9 cellular contexts compared by ENCODE assay signal in genomic region chr18:79819951-79820351, GRCh38. TPM values are rescaled to one million over a fixed set of nuclear protein-coding genes. Genes with fewer than 3 reads are reported as not detected.
DNase-seq lines count a peak whose midpoint lies in the region; ATAC-seq lines count a peak whose summit lies in the region.
"Had no signal": no experiment of that assay in that cellular context is flagged by ENCODE, and none has a peak within 500 bp of the region (broad histone marks: within the 10 kb centered on the region; RNA-seq: fewer than 3 reads in every experiment).

No MANE protein-coding gene starts in this region.

- H3K36me3 Mint-ChIP-seq in activated T-helper 2 cell treated with anti-CD3 and anti-CD28 coated beads, Interferon-gamma antibody, Interleukin-2, Interleukin-4, amounts not matched to agents 10 μg/mL and 5 μg/mL and 100 μg/mL, durations not matched to agents 14 hours and 24 hours and 36 hours (ENCODE audit: low read depth), result no peaks in the 10 kb centered on the region

- intact Hi-C loops in activated T-helper 2 cell treated with anti-CD3 and anti-CD28 coated beads, Interferon-gamma antibody, Interleukin-2, Interleukin-4, amounts not matched to agents 10 μg/mL and 5 μg/mL and 100 μg/mL, durations not matched to agents 14 hours and 24 hours and 36 hours (cut with micrococcal nuclease), result no loop called here

- DNase-seq in GM19238 (ENCODE audit: insufficient read length, low spot score), result peak; percentile 75
- DNase-seq in RPMI8226, result peak; percentile 89
- DNase-seq in pons (ENCODE audit: low spot score), result peak; percentile 82
- DNase-seq in NCI-H2029 treated with DMSO at 0.1 percent for 48 hours (lab: John Stamatoyannopoulos, UW), result no peak
- no peak for DNase-seq in LoVo (ENCODE audit: low spot score)
- no peak for DNase-seq in activated T-helper 2 cell treated with anti-CD3 and anti-CD28 coated beads, Interferon-gamma antibody, Interleukin-2, Interleukin-4, amounts not matched to agents 10 μg/mL and 5 μg/mL and 100 μg/mL, durations not matched to agents 14 hours and 24 hours and 36 hours (ENCODE audit: low spot score)
- DNase-seq: dermis blood vessel endothelial cell had no signal

- no peak overlapping the region for H3K4me3 Mint-ChIP-seq in activated T-helper 2 cell treated with anti-CD3 and anti-CD28 coated beads, Interferon-gamma antibody, Interleukin-2, Interleukin-4, amounts not matched to agents 10 μg/mL and 5 μg/mL and 100 μg/mL, durations not matched to agents 14 hours and 24 hours and 36 hours (ENCODE audit: low read depth)

- H3K27me3 Mint-ChIP-seq in activated T-helper 2 cell treated with anti-CD3 and anti-CD28 coated beads, Interferon-gamma antibody, Interleukin-2, Interleukin-4, amounts not matched to agents 10 μg/mL and 5 μg/mL and 100 μg/mL, durations not matched to agents 14 hours and 24 hours and 36 hours (ENCODE audit: low read depth), result peaks cover 12% of the 10 kb centered on the region

- peaks cover 6% of the 10 kb centered on the region for H3K4me1 Mint-ChIP-seq in activated T-helper 2 cell treated with anti-CD3 and anti-CD28 coated beads, Interferon-gamma antibody, Interleukin-2, Interleukin-4, amounts not matched to agents 10 μg/mL and 5 μg/mL and 100 μg/mL, durations not matched to agents 14 hours and 24 hours and 36 hours (ENCODE audit: low read depth)

- ATAC-seq in HG02973 (IDR thresholded peaks at IDR 0.05; ENCODE audit: unreplicated experiment) (peak; percentile 93), HG02840 (IDR thresholded peaks at IDR 0.05; ENCODE audit: low FRiP score, unreplicated experiment) (no peak)

- no peak overlapping the region for H3K27ac Mint-ChIP-seq in activated T-helper 2 cell treated with anti-CD3 and anti-CD28 coated beads, Interferon-gamma antibody, Interleukin-2, Interleukin-4, amounts not matched to agents 10 μg/mL and 5 μg/mL and 100 μg/mL, durations not matched to agents 14 hours and 24 hours and 36 hours

- H3K9me3 Mint-ChIP-seq in activated T-helper 2 cell treated with anti-CD3 and anti-CD28 coated beads, Interferon-gamma antibody, Interleukin-2, Interleukin-4, amounts not matched to agents 10 μg/mL and 5 μg/mL and 100 μg/mL, durations not matched to agents 14 hours and 24 hours and 36 hours, result no peaks in the 10 kb centered on the region

RNA-seq across cellular contexts. Expression of gene KCNG2, which starts 22.2 kb away (rescaled TPM):
- not detected in 2 replicates for total RNA-seq in activated T-helper 2 cell treated with anti-CD3 and anti-CD28 coated beads, Interferon-gamma antibody, Interleukin-2, Interleukin-4, amounts not matched to agents 10 μg/mL and 5 μg/mL and 100 μg/mL, durations not matched to agents 14 hours and 24 hours and 36 hours

Comparison
In these comparisons a context has a peak if more than half of its experiments do, and no peak if none do; other contexts are left out.
1. DNase-seq: peak in GM19238 (single experiment), RPMI8226 (single experiment) and pons (single experiment); none in NCI-H2029 treated with DMSO at 0.1 percent for 48 hours (single experiment), LoVo (single experiment) and activated T-helper 2 cell treated with anti-CD3 and anti-CD28 coated beads, Interferon-gamma antibody, Interleukin-2, Interleukin-4, amounts not matched to agents 10 μg/mL and 5 μg/mL and 100 μg/mL, durations not matched to agents 14 hours and 24 hours and 36 hours (single experiment).